12 cellular contexts compared by ENCODE assay signal in genomic region chr6:25013249-25013648, GRCh38.
DNase-seq lines count a peak whose midpoint lies in the region; ATAC-seq and TF ChIP-seq lines count a peak whose summit lies in the region.
"Had no signal": no experiment of that assay in that cellular context is flagged by ENCODE, and none has a peak within 500 bp of the region (broad histone marks: within the 10 kb centered on the region; RNA-seq: fewer than 3 reads in every experiment).

No MANE protein-coding gene starts in this region.

- peak; percentile 52 for ATAC-seq in activated CD8-positive, alpha-beta T cell treated with anti-CD3 and anti-CD28 coated beads for 36 hours
- ATAC-seq in activated CD8-positive, alpha-beta T cell treated with anti-CD3 and anti-CD28 coated beads, Interleukin-2, amount 10 ng/mL, durations not matched to agents 7 days and 5 days = no peak
- ATAC-seq in stimulated activated naive CD8-positive, alpha-beta T cell treated with anti-CD3 and anti-CD28 coated beads, Interleukin-15, amount 100 ng/mL, for 72 hours = peak; percentile 47
- no peak for ATAC-seq in HG03442 (IDR thresholded peaks at IDR 0.05; ENCODE audit: unreplicated experiment)

- DNase-seq in activated CD8-positive, alpha-beta T cell treated with anti-CD3 and anti-CD28 coated beads for 36 hours = peak; percentile 53
- DNase-seq in activated CD8-positive, alpha-beta T cell treated with anti-CD3 and anti-CD28 coated beads, Interleukin-2, amount 10 ng/mL, durations not matched to agents 7 days and 5 days = no peak
- no peak for DNase-seq in LNCaP clone FGC (ENCODE audit: low read depth)
- DNase-seq in caudate nucleus (lab: John Stamatoyannopoulos, UW) = no peak
- DNase-seq in stimulated activated naive CD8-positive, alpha-beta T cell treated with anti-CD3 and anti-CD28 coated beads, Interleukin-15, amount 100 ng/mL, for 72 hours = no peak
- DNase-seq in neuronal stem cell (ENCODE audit: low spot score) = no peak
- DNase-seq in NCI-H2196 (lab: John Stamatoyannopoulos, UW; ENCODE audit: unreplicated experiment) = no peak
- DNase-seq: stimulated activated CD4-positive, alpha-beta T cell treated with anti-CD3 and anti-CD28 coated beads, Interleukin-4, amount 100 ng/mL, for 4 hours; upper lobe of left lung had no signal

- peaks cover 7 to 15% of the 10 kb centered on the region in 2 donors for H3K4me1 ChIP-seq in neuronal stem cell (ENCODE audit: control insufficient read depth in 2 of 2, insufficient read depth in 1 of 2, low read depth in 1 of 2, low read length in 2 of 2)

- no peaks in the 10 kb centered on the region for H3K9me3 Mint-ChIP-seq in activated CD8-positive, alpha-beta T cell treated with anti-CD3 and anti-CD28 coated beads for 36 hours
- no peaks in the 10 kb centered on the region for H3K9me3 Mint-ChIP-seq in activated CD8-positive, alpha-beta T cell treated with anti-CD3 and anti-CD28 coated beads, Interleukin-2, amount 10 ng/mL, durations not matched to agents 7 days and 5 days (ENCODE audit: insufficient read depth)
- no peaks in the 10 kb centered on the region for H3K9me3 Mint-ChIP-seq in stimulated activated naive CD8-positive, alpha-beta T cell treated with anti-CD3 and anti-CD28 coated beads, Interleukin-15, amount 100 ng/mL, for 72 hours
- H3K9me3 Mint-ChIP-seq: neural crest cell had no signal

- H2BK120ac ChIP-seq in neuronal stem cell (ENCODE audit: low read depth, low read length) = no peak overlapping the region

- no CpG with 5 or more reads among the region's 4 CpGs for WGBS in neuronal stem cell (ENCODE audit: extremely low coverage in 2 of 2, insufficient read length in 2 of 2, insufficient replicate concordance in 1 of 2), 2 donors

- H3K9ac ChIP-seq in neuronal stem cell (ENCODE audit: low read depth, low read length, poor library complexity) = no peak overlapping the region

- H2BK15ac ChIP-seq in neuronal stem cell (ENCODE audit: low read length) = no peak overlapping the region

- no peaks in the 10 kb centered on the region for H3K27me3 ChIP-seq in neuronal stem cell (ENCODE audit: control insufficient read depth in 3 of 3, insufficient read depth in 3 of 3, low read depth in 1 of 3, low read length in 3 of 3)
- H3K27me3 ChIP-seq: upper lobe of left lung had no signal

- no peak overlapping the region for H3K23ac ChIP-seq in neuronal stem cell (ENCODE audit: low read depth, low read length, poor library complexity)

- no peaks in the 10 kb centered on the region for H3K9me3 ChIP-seq in neuronal stem cell (replicated peaks in 1 of 2; ENCODE audit: control insufficient read depth in 2 of 2, insufficient read depth in 1 of 2, low read depth in 1 of 2, low read length in 2 of 2)
- H3K9me3 ChIP-seq: upper lobe of left lung had no signal

- H3K4me3 ChIP-seq in LNCaP clone FGC (ENCODE audit: low read depth, low read length) (no peak overlapping the region), neuronal stem cell (ENCODE audit: low read length in 2 of 2) (no peak overlapping the region)
- H3K4me3 ChIP-seq: coronary artery, upper lobe of left lung had no signal

- intact Hi-C loops in activated CD8-positive, alpha-beta T cell treated with anti-CD3 and anti-CD28 coated beads for 36 hours (cut with micrococcal nuclease) = no loop called here

- POLR2A ChIA-PET in activated CD8-positive, alpha-beta T cell treated with anti-CD3 and anti-CD28 coated beads for 36 hours (lab: Charles Lee) = interaction anchor here (0.9 kb wide), 1 partner anchor 40 kb away, joined by 3 read pairs; no protein-coding TSS in a partner anchor
- POLR2A ChIA-PET in activated CD8-positive, alpha-beta T cell treated with anti-CD3 and anti-CD28 coated beads, Interleukin-2, amount 10 ng/mL, durations not matched to agents 7 days and 5 days (lab: Charles Lee) = interaction anchor here (0.6 to 0.7 kb wide), 3 partner anchors 10 to 157 kb away, joined by 3 to 4 read pairs (median 4); no protein-coding TSS in a partner anchor

- no peak overlapping the region for H4K91ac ChIP-seq in neuronal stem cell (ENCODE audit: low read depth, low read length, poor library complexity)

- no peak overlapping the region for H3K4me2 ChIP-seq in neuronal stem cell (ENCODE audit: insufficient read depth, low read length, poor library complexity, severe bottlenecking)

- no peak overlapping the region for H3K14ac ChIP-seq in neuronal stem cell (ENCODE audit: low read length)

- no peak overlapping the region for H4K8ac ChIP-seq in neuronal stem cell (ENCODE audit: low read depth, low read length)

- no peak overlapping the region for H3K18ac ChIP-seq in neuronal stem cell (ENCODE audit: low read length)

- peak; percentile 36 for TF ChIP-seq CTCF in activated CD8-positive, alpha-beta T cell treated with anti-CD3 and anti-CD28 coated beads for 36 hours (IDR thresholded peaks at IDR 0.05)
- TF ChIP-seq CTCF in LNCaP clone FGC (IDR thresholded peaks at IDR 0.05; ENCODE audit: control insufficient read depth, extremely low read depth, insufficient read depth) = 0 out of 2 replicates have a peak, but pooled peaks have one; percentile 0

- CTCF ChIA-PET in activated CD8-positive, alpha-beta T cell treated with anti-CD3 and anti-CD28 coated beads for 36 hours (lab: Charles Lee) = interaction anchor here (1.1 to 8.7 kb wide), 11 partner anchors 8 to 432 kb away, joined by 3 to 156 read pairs (median 5); no protein-coding TSS in a partner anchor
- CTCF ChIA-PET in activated CD8-positive, alpha-beta T cell treated with anti-CD3 and anti-CD28 coated beads, Interleukin-2, amount 10 ng/mL, durations not matched to agents 7 days and 5 days (lab: Charles Lee) = interaction anchor here (0.5 to 8.8 kb wide), 10 partner anchors 8 to 169 kb away, joined by 3 to 183 read pairs (median 4); partner anchors contain the start of gene RIPOR2

- no peak overlapping the region for H3K4me3 Mint-ChIP-seq in activated CD8-positive, alpha-beta T cell treated with anti-CD3 and anti-CD28 coated beads for 36 hours
- H3K4me3 Mint-ChIP-seq in activated CD8-positive, alpha-beta T cell treated with anti-CD3 and anti-CD28 coated beads, Interleukin-2, amount 10 ng/mL, durations not matched to agents 7 days and 5 days = no peak overlapping the region
- no peak overlapping the region for H3K4me3 Mint-ChIP-seq in stimulated activated naive CD8-positive, alpha-beta T cell treated with anti-CD3 and anti-CD28 coated beads, Interleukin-15, amount 100 ng/mL, for 72 hours
- H3K4me3 Mint-ChIP-seq: neural crest cell had no signal

- H3K79me1 ChIP-seq in neuronal stem cell (ENCODE audit: low read depth, low read length) = no peaks in the 10 kb centered on the region

- H2AK5ac ChIP-seq in neuronal stem cell (ENCODE audit: low read depth, low read length) = no peak overlapping the region

- no peaks in the 10 kb centered on the region for H3K36me3 ChIP-seq in neuronal stem cell (replicated peaks in 1 of 2; ENCODE audit: control insufficient read depth in 2 of 2, insufficient read depth in 2 of 2, low read length in 2 of 2)
- H3K36me3 ChIP-seq: upper lobe of left lung had no signal

- no peak overlapping the region for H3K4ac ChIP-seq in neuronal stem cell (ENCODE audit: low read length)

- H3K27me3 Mint-ChIP-seq in activated CD8-positive, alpha-beta T cell treated with anti-CD3 and anti-CD28 coated beads for 36 hours = no peaks in the 10 kb centered on the region
- H3K27me3 Mint-ChIP-seq in activated CD8-positive, alpha-beta T cell treated with anti-CD3 and anti-CD28 coated beads, Interleukin-2, amount 10 ng/mL, durations not matched to agents 7 days and 5 days (ENCODE audit: low read depth) = no peaks in the 10 kb centered on the region
- no peaks in the 10 kb centered on the region for H3K27me3 Mint-ChIP-seq in stimulated activated naive CD8-positive, alpha-beta T cell treated with anti-CD3 and anti-CD28 coated beads, Interleukin-15, amount 100 ng/mL, for 72 hours

- no peaks in the 10 kb centered on the region for H3K36me3 Mint-ChIP-seq in activated CD8-positive, alpha-beta T cell treated with anti-CD3 and anti-CD28 coated beads for 36 hours (ENCODE audit: low read depth)
- H3K36me3 Mint-ChIP-seq in activated CD8-positive, alpha-beta T cell treated with anti-CD3 and anti-CD28 coated beads, Interleukin-2, amount 10 ng/mL, durations not matched to agents 7 days and 5 days (ENCODE audit: low read depth) = peaks cover 29% of the 10 kb centered on the region

- H3K27ac Mint-ChIP-seq in activated CD8-positive, alpha-beta T cell treated with anti-CD3 and anti-CD28 coated beads for 36 hours = no peak overlapping the region
- no peak overlapping the region for H3K27ac Mint-ChIP-seq in activated CD8-positive, alpha-beta T cell treated with anti-CD3 and anti-CD28 coated beads, Interleukin-2, amount 10 ng/mL, durations not matched to agents 7 days and 5 days
- H3K27ac Mint-ChIP-seq in stimulated activated naive CD8-positive, alpha-beta T cell treated with anti-CD3 and anti-CD28 coated beads, Interleukin-15, amount 100 ng/mL, for 72 hours = no peak overlapping the region

- H3K27ac ChIP-seq in caudate nucleus (ENCODE audit: low read depth, low read length) (peak overlapping the region; percentile 13), neuronal stem cell (replicated peaks; ENCODE audit: low read length) (no peak overlapping the region)
- H3K27ac ChIP-seq: coronary artery, upper lobe of left lung had no signal

- H2BK12ac ChIP-seq in neuronal stem cell (ENCODE audit: low read length) = no peak overlapping the region

- H2BK5ac ChIP-seq in neuronal stem cell (ENCODE audit: low read length) = no peak overlapping the region

- no peak overlapping the region for H2AFZ ChIP-seq in neuronal stem cell (ENCODE audit: low read length)

- H3K4me1 Mint-ChIP-seq in activated CD8-positive, alpha-beta T cell treated with anti-CD3 and anti-CD28 coated beads for 36 hours (ENCODE audit: low read depth) = peaks cover 83% of the 10 kb centered on the region
- peaks cover 77% of the 10 kb centered on the region for H3K4me1 Mint-ChIP-seq in activated CD8-positive, alpha-beta T cell treated with anti-CD3 and anti-CD28 coated beads, Interleukin-2, amount 10 ng/mL, durations not matched to agents 7 days and 5 days (ENCODE audit: low read depth)
- peaks cover 82% of the 10 kb centered on the region for H3K4me1 Mint-ChIP-seq in stimulated activated naive CD8-positive, alpha-beta T cell treated with anti-CD3 and anti-CD28 coated beads, Interleukin-15, amount 100 ng/mL, for 72 hours

Comparison
In these comparisons a context has a peak if more than half of its experiments do, and no peak if none do; other contexts are left out.
1. ATAC-seq: peak in activated CD8-positive, alpha-beta T cell treated with anti-CD3 and anti-CD28 coated beads for 36 hours (single experiment) and stimulated activated naive CD8-positive, alpha-beta T cell treated with anti-CD3 and anti-CD28 coated beads, Interleukin-15, amount 100 ng/mL, for 72 hours (single experiment); none in activated CD8-positive, alpha-beta T cell treated with anti-CD3 and anti-CD28 coated beads, Interleukin-2, amount 10 ng/mL, durations not matched to agents 7 days and 5 days (single experiment) and HG03442 (single experiment).